8 cellular contexts compared by ENCODE assay signal in genomic region chr6:21022343-21023107, GRCh38.
DNase-seq lines count a peak whose midpoint lies in the region; ATAC-seq and TF ChIP-seq lines count a peak whose summit lies in the region.

No MANE protein-coding gene starts in this region.

- H3K4me1 ChIP-seq in gastroesophageal sphincter, result peaks cover 0 to 22% (median 0%) of the 10 kb centered on the region in 3 donors

- peaks cover 10% of the 10 kb centered on the region for H3K36me3 Mint-ChIP-seq in stimulated activated memory B cell treated with anti-CD40 and anti-IgM and Interleukin-4, amounts not matched to agents 10 μg/mL and 1 μg/mL and 100 μg/mL, for 72 hours

- peak; percentile 88 for ATAC-seq in GM18517 (IDR thresholded peaks at IDR 0.05; ENCODE audit: unreplicated experiment)
- ATAC-seq in HG02763 (IDR thresholded peaks at IDR 0.05; ENCODE audit: unreplicated experiment), result peak; percentile 95
- peak; percentile 95 for ATAC-seq in stimulated activated memory B cell treated with anti-CD40 and anti-IgM and Interleukin-4, amounts not matched to agents 10 μg/mL and 1 μg/mL and 100 μg/mL, for 72 hours
- no peak for ATAC-seq in gastroesophageal sphincter

- TF ChIP-seq CTCF in gastroesophageal sphincter (IDR thresholded peaks at IDR 0.05), result no peak

- H3K4me1 Mint-ChIP-seq in stimulated activated memory B cell treated with anti-CD40 and anti-IgM and Interleukin-4, amounts not matched to agents 10 μg/mL and 1 μg/mL and 100 μg/mL, for 72 hours, result peaks cover 15% of the 10 kb centered on the region

- TF ChIP-seq EP300 in gastroesophageal sphincter (IDR thresholded peaks at IDR 0.05), result no peak

- DNase-seq in NCI-H2029 treated with DMSO at 0.1 percent for 48 hours (lab: John Stamatoyannopoulos, UW) (peak; percentile 99), epithelial cell of prostate (ENCODE audit: low read depth, low spot score) (peak; percentile 99), AG20443 (ENCODE audit: low spot score) (no peak), middle frontal gyrus (ENCODE audit: extremely low spot score, low spot score) (no peak)

- H3K9me3 ChIP-seq in gastroesophageal sphincter, result no peaks in the 10 kb centered on the region

- H3K9me3 Mint-ChIP-seq in stimulated activated memory B cell treated with anti-CD40 and anti-IgM and Interleukin-4, amounts not matched to agents 10 μg/mL and 1 μg/mL and 100 μg/mL, for 72 hours, result no peaks in the 10 kb centered on the region

- no peaks in the 10 kb centered on the region for H3K27me3 ChIP-seq in gastroesophageal sphincter

- H3K27ac ChIP-seq in epithelial cell of prostate, result peak overlapping the region; percentile 99
- no peak overlapping the region for H3K27ac ChIP-seq in gastroesophageal sphincter

- no peaks in the 10 kb centered on the region for H3K36me3 ChIP-seq in gastroesophageal sphincter

- TF ChIP-seq POLR2A in gastroesophageal sphincter (IDR thresholded peaks at IDR 0.05), result no peak

- H3K27me3 Mint-ChIP-seq in stimulated activated memory B cell treated with anti-CD40 and anti-IgM and Interleukin-4, amounts not matched to agents 10 μg/mL and 1 μg/mL and 100 μg/mL, for 72 hours, result no peaks in the 10 kb centered on the region

- peak overlapping the region; percentile 86 for H3K27ac Mint-ChIP-seq in stimulated activated memory B cell treated with anti-CD40 and anti-IgM and Interleukin-4, amounts not matched to agents 10 μg/mL and 1 μg/mL and 100 μg/mL, for 72 hours

- 57 to 65% methylated on average over 5 to 6 of the region's 7 CpGs for WGBS in gastroesophageal sphincter (ENCODE audit: low coverage in 1 of 2), 2 donors

- H3K4me3 ChIP-seq in gastroesophageal sphincter, result no peak overlapping the region

- H3K4me3 Mint-ChIP-seq in stimulated activated memory B cell treated with anti-CD40 and anti-IgM and Interleukin-4, amounts not matched to agents 10 μg/mL and 1 μg/mL and 100 μg/mL, for 72 hours, result peak overlapping the region; percentile 31

Comparison
In these comparisons a context has a peak if more than half of its experiments do, and no peak if none do; other contexts are left out.
1. DNase-seq: peak in NCI-H2029 treated with DMSO at 0.1 percent for 48 hours (single experiment) and epithelial cell of prostate (single experiment); none in AG20443 (single experiment) and middle frontal gyrus (single experiment).